ENCODE assay signal across 8 cellular contexts in genomic region chr9:137242329-137243204, GRCh38. TPM values are rescaled to one million over a fixed set of nuclear protein-coding genes. Genes with fewer than 3 reads are reported as not detected.
DNase-seq lines count a peak whose midpoint lies in the region; ATAC-seq and TF ChIP-seq lines count a peak whose summit lies in the region.

No MANE protein-coding gene starts in this region.

- peaks cover 12% of the 10 kb centered on the region for H3K36me3 Mint-ChIP-seq in activated T-cell treated with anti-CD3 and anti-CD28 coated beads, Interleukin-2, amount 50 U/mL, for 4 hours (ENCODE audit: insufficient read depth)

- no peak for ATAC-seq in activated T-cell treated with anti-CD3 and anti-CD28 coated beads, Interleukin-2, amount 50 U/mL, for 4 hours
- ATAC-seq in lower lobe of right lung (no peak), HG02798 (IDR thresholded peaks at IDR 0.05; ENCODE audit: poor library complexity, unreplicated experiment) (no peak), GM18505 (IDR thresholded peaks at IDR 0.05; ENCODE audit: unreplicated experiment) (no peak)

- no peaks in the 10 kb centered on the region for H3K27me3 Mint-ChIP-seq in activated T-cell treated with anti-CD3 and anti-CD28 coated beads, Interleukin-2, amount 50 U/mL, for 4 hours (ENCODE audit: low read depth)

- H3K9me3 Mint-ChIP-seq in activated T-cell treated with anti-CD3 and anti-CD28 coated beads, Interleukin-2, amount 50 U/mL, for 4 hours = no peaks in the 10 kb centered on the region

- peak overlapping the region; percentile 80 for H3K4me3 ChIP-seq in astrocyte of the spinal cord (ENCODE audit: low read depth, low read length)
- peak overlapping the region; percentile 93 for H3K4me3 ChIP-seq in lower lobe of right lung
- peak overlapping the region; percentile 48 to 90 (median 75) for H3K4me3 ChIP-seq in tibial nerve

- H3K4me1 Mint-ChIP-seq in activated T-cell treated with anti-CD3 and anti-CD28 coated beads, Interleukin-2, amount 50 U/mL, for 4 hours (ENCODE audit: low read depth) = peaks cover 28% of the 10 kb centered on the region

- H3K4me1 ChIP-seq in lower lobe of right lung = peaks cover 52% of the 10 kb centered on the region
- H3K4me1 ChIP-seq in tibial nerve = peaks cover 0 to 58% (median 23%) of the 10 kb centered on the region in 4 donors

- TF ChIP-seq CTCF in astrocyte of the spinal cord (IDR thresholded peaks at IDR 0.05; ENCODE audit: low read depth, low read length) = no peak
- TF ChIP-seq CTCF in lower lobe of right lung (IDR thresholded peaks at IDR 0.05) = no peak
- TF ChIP-seq CTCF in tibial nerve (IDR thresholded peaks at IDR 0.05) = no peak

- no peak for TF ChIP-seq EP300 in tibial nerve (IDR thresholded peaks at IDR 0.05)

- H3K36me3 ChIP-seq in lower lobe of right lung (peaks cover 23% of the 10 kb centered on the region), tibial nerve (peaks cover 0 to 20% (median 10%) of the 10 kb centered on the region in 3 donors)

- no peak for DNase-seq in activated T-cell treated with anti-CD3 and anti-CD28 coated beads, Interleukin-2, amount 50 U/mL, for 4 hours
- DNase-seq in activated T-cell treated with anti-CD3 and anti-CD28 coated beads, Interleukin-2, amount 50 U/mL, for 1 hour = no peak
- DNase-seq in astrocyte of the spinal cord (ENCODE audit: low read depth, low spot score) (no peak), lower lobe of right lung (no peak), tibial nerve (ENCODE audit: low spot score in 2 of 2) (no peak), cortex of kidney (lab: John Stamatoyannopoulos, UW) (no peak)

- H3K27ac ChIP-seq in lower lobe of right lung (peak overlapping the region; percentile 90), tibial nerve (peak overlapping the region; percentile 61 to 94 (median 90))

- H3K27me3 ChIP-seq in lower lobe of right lung (ENCODE audit: low read depth) (no peaks in the 10 kb centered on the region), tibial nerve (no peaks in the 10 kb centered on the region)

- peak overlapping the region; percentile 87 for H3K4me3 Mint-ChIP-seq in activated T-cell treated with anti-CD3 and anti-CD28 coated beads, Interleukin-2, amount 50 U/mL, for 4 hours

- WGBS in tibial nerve, 2 donors = 74 to 77% methylated on average over 33 of the region's 35 CpGs

- intact Hi-C loops in lower lobe of right lung (cut with DNase I) = no loop called here

- H3K9me3 ChIP-seq in lower lobe of right lung = no peaks in the 10 kb centered on the region
- H3K9me3 ChIP-seq in tibial nerve = no peaks in the 10 kb centered on the region

- TF ChIP-seq POLR2A in tibial nerve (IDR thresholded peaks at IDR 0.05) (no peak), GM18505 (IDR thresholded peaks at IDR 0.05; ENCODE audit: borderline replicate concordance, extremely low read depth, insufficient read depth, insufficient read length) (no peak)

- in situ Hi-C loops in astrocyte of the spinal cord (cut with HindIII; ENCODE audit: low sequenced_read_pairs) = no loop called here

RNA-seq across cellular contexts. Expression of gene TUBB4B, which starts 1.5 kb away (rescaled TPM):
- total RNA-seq in activated T-cell treated with anti-CD3 and anti-CD28 coated beads, Interleukin-2, amount 50 U/mL, for 4 hours = 100 to 1,000 TPM; 345 to 383 (median 380) TPM
- 208 TPM for total RNA-seq in lower lobe of right lung
- total RNA-seq in tibial nerve = 100 to 1,000 TPM; 102 to 190 (median 161) TPM

RNA-seq across cellular contexts. Expression of gene STPG3, which starts 8.5 kb away (rescaled TPM):
- not detected for total RNA-seq in activated T-cell treated with anti-CD3 and anti-CD28 coated beads, Interleukin-2, amount 50 U/mL, for 4 hours
- total RNA-seq in lower lobe of right lung (0.38 TPM), tibial nerve (not detected)

RNA-seq across cellular contexts. Expression of gene SLC34A3, which starts 11.9 kb away (rescaled TPM):
- not detected for total RNA-seq in activated T-cell treated with anti-CD3 and anti-CD28 coated beads, Interleukin-2, amount 50 U/mL, for 4 hours
- total RNA-seq in lower lobe of right lung (not detected), tibial nerve (not detected)

RNA-seq across cellular contexts. Expression of gene NELFB, which starts 12.6 kb away (rescaled TPM):
- 10 to 100 TPM; 72.0 to 81.1 (median 73.5) TPM for total RNA-seq in activated T-cell treated with anti-CD3 and anti-CD28 coated beads, Interleukin-2, amount 50 U/mL, for 4 hours
- total RNA-seq in lower lobe of right lung (44.7 TPM), tibial nerve (10 to 100 TPM; 29.7 to 52.0 (median 38.7) TPM)

RNA-seq across cellular contexts. Expression of gene RNF224, which starts 15.3 kb away (rescaled TPM):
- total RNA-seq in activated T-cell treated with anti-CD3 and anti-CD28 coated beads, Interleukin-2, amount 50 U/mL, for 4 hours = not detected
- total RNA-seq in lower lobe of right lung (0.21 TPM), tibial nerve (not detected)
